Comparison of ENCODE assay signal across 11 cellular contexts in the genomic region with DNA sequence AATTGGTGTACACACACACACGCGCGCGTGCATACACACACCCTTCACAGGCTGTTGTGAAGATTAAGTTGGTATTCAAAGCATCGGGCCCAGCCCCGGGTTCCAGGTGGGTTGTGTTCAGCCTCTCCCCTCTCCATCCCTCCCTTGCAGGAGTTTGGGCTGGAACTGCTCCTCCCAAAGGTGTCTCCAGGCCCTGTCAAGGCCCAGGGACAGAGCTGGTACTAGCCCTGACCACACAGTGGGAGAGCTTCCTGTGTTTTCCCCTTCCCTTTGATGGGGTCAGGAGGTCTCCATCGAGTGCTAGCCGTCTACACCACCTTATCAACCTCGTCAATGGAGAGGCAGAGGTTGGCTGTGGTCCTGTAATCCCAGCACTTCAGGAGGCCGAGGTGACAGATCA. TPM values are rescaled to one million over a fixed set of nuclear protein-coding genes. Genes with fewer than 3 reads are reported as not detected.
DNase-seq lines count a peak whose midpoint lies in the region; ATAC-seq, FAIRE-seq and TF ChIP-seq lines count a peak whose summit lies in the region.
"Had no signal": no experiment of that assay in that cellular context is flagged by ENCODE, and none has a peak within 500 bp of the region (broad histone marks: within the 10 kb centered on the region; RNA-seq: fewer than 3 reads in every experiment).

No MANE protein-coding gene starts in this region.

- FAIRE-seq in urothelium cell line (lab: Jason Lieb, UNC): no peak

- no peak for ATAC-seq in left ventricle myocardium superior
- ATAC-seq in activated T-helper 17 cell treated with anti-CD3 and anti-CD28 coated beads, Interleukin-2, amount 50 U/mL, for 72 hours (replicated peaks): peak; percentile 14
- ATAC-seq in lower lobe of right lung: peak; percentile 4 to 8

- intact Hi-C loops in left ventricle myocardium superior (cut with micrococcal nuclease) (no loop called here), lower lobe of right lung (cut with DNase I) (no loop called here)

- H3K9me3 ChIP-seq in cardiac muscle cell (ENCODE audit: low read depth) (no peaks in the 10 kb centered on the region), lower lobe of right lung (no peaks in the 10 kb centered on the region)
- H3K9me3 ChIP-seq: SJCRH30, thoracic aorta had no signal

- H3K27ac Mint-ChIP-seq in activated T-helper 17 cell treated with anti-CD3 and anti-CD28 coated beads, Interleukin-2, amount 50 U/mL, for 72 hours: no peak overlapping the region
- H3K27ac Mint-ChIP-seq: activated CD4-positive, alpha-beta T cell treated with anti-CD3 and anti-CD28 coated beads, Interleukin-2, amount 10 ng/mL, durations not matched to agents 7 days and 5 days had no signal

- no peaks in the 10 kb centered on the region for H3K27me3 Mint-ChIP-seq in activated T-helper 17 cell treated with anti-CD3 and anti-CD28 coated beads, Interleukin-2, amount 50 U/mL, for 72 hours
- H3K27me3 Mint-ChIP-seq: activated CD4-positive, alpha-beta T cell treated with anti-CD3 and anti-CD28 coated beads, Interleukin-2, amount 10 ng/mL, durations not matched to agents 7 days and 5 days had no signal

- H3K27me3 ChIP-seq in cardiac muscle cell (no peaks in the 10 kb centered on the region), lower lobe of right lung (ENCODE audit: low read depth) (no peaks in the 10 kb centered on the region)
- H3K27me3 ChIP-seq: SJCRH30 had no signal

- H3K36me3 Mint-ChIP-seq in activated T-helper 17 cell treated with anti-CD3 and anti-CD28 coated beads, Interleukin-2, amount 50 U/mL, for 72 hours (ENCODE audit: low read depth): peaks cover under 1% of the 10 kb centered on the region

- no peaks in the 10 kb centered on the region for H3K4me1 Mint-ChIP-seq in activated T-helper 17 cell treated with anti-CD3 and anti-CD28 coated beads, Interleukin-2, amount 50 U/mL, for 72 hours
- H3K4me1 Mint-ChIP-seq: activated CD4-positive, alpha-beta T cell treated with anti-CD3 and anti-CD28 coated beads, Interleukin-2, amount 10 ng/mL, durations not matched to agents 7 days and 5 days had no signal

- DNase-seq in cardiac muscle cell (ENCODE audit: low read depth in 1 of 2, low spot score in 1 of 2) (peak in 1 of 2 donors; percentile 64), left ventricle myocardium superior (no peak), lower lobe of right lung (no peak), urothelium cell line (ENCODE audit: low spot score) (peak; percentile 6), NCI-H2227 treated with DMSO at 0.1 percent for 48 hours (lab: John Stamatoyannopoulos, UW) (no peak), LoVo (ENCODE audit: low spot score) (no peak), NCI-H748 treated with DMSO at 0.1 percent for 48 hours (lab: John Stamatoyannopoulos, UW) (no peak)

- TF ChIP-seq CTCF in cardiac muscle cell (IDR thresholded peaks at IDR 0.05; ENCODE audit: low read depth, low read length): no peak
- TF ChIP-seq CTCF in lower lobe of right lung (IDR thresholded peaks at IDR 0.05): no peak

- H3K36me3 ChIP-seq in cardiac muscle cell (no peaks in the 10 kb centered on the region), lower lobe of right lung (peaks cover 4% of the 10 kb centered on the region)
- H3K36me3 ChIP-seq: SJCRH30, thoracic aorta had no signal

- peak overlapping the region; percentile 69 for H3K27ac ChIP-seq in cardiac muscle cell
- no peak overlapping the region for H3K27ac ChIP-seq in lower lobe of right lung
- H3K27ac ChIP-seq: SJCRH30, thoracic aorta had no signal

- H3K4me3 Mint-ChIP-seq in activated T-helper 17 cell treated with anti-CD3 and anti-CD28 coated beads, Interleukin-2, amount 50 U/mL, for 72 hours: no peak overlapping the region
- H3K4me3 Mint-ChIP-seq: activated CD4-positive, alpha-beta T cell treated with anti-CD3 and anti-CD28 coated beads, Interleukin-2, amount 10 ng/mL, durations not matched to agents 7 days and 5 days had no signal

- no peak overlapping the region for H3K4me3 ChIP-seq in cardiac muscle cell
- H3K4me3 ChIP-seq in lower lobe of right lung: no peak overlapping the region
- H3K4me3 ChIP-seq: SJCRH30, thoracic aorta had no signal

- H3K4me1 ChIP-seq in cardiac muscle cell (ENCODE audit: low read depth) (peaks cover 8% of the 10 kb centered on the region), lower lobe of right lung (peaks cover 7% of the 10 kb centered on the region)
- H3K4me1 ChIP-seq: SJCRH30 had no signal

- H3K9me3 Mint-ChIP-seq in activated T-helper 17 cell treated with anti-CD3 and anti-CD28 coated beads, Interleukin-2, amount 50 U/mL, for 72 hours: no peaks in the 10 kb centered on the region
- H3K9me3 Mint-ChIP-seq: activated CD4-positive, alpha-beta T cell treated with anti-CD3 and anti-CD28 coated beads, Interleukin-2, amount 10 ng/mL, durations not matched to agents 7 days and 5 days had no signal

RNA-seq across cellular contexts. Expression of gene CSNK1E, which starts 36.5 kb away (rescaled TPM):
- total RNA-seq in cardiac muscle cell: 198 and 262 TPM in 2 replicates
- 179 and 193 TPM in 2 replicates for polyA plus RNA-seq in cardiac muscle cell
- 72.6 TPM for total RNA-seq in left ventricle myocardium superior
- 100 to 1,000 TPM; 123 to 132 TPM for total RNA-seq in activated T-helper 17 cell treated with anti-CD3 and anti-CD28 coated beads, Interleukin-2, amount 50 U/mL, for 72 hours
- total RNA-seq in lower lobe of right lung: 126 TPM
